1 cellular context compared by ENCODE assay signal in the genomic region with DNA sequence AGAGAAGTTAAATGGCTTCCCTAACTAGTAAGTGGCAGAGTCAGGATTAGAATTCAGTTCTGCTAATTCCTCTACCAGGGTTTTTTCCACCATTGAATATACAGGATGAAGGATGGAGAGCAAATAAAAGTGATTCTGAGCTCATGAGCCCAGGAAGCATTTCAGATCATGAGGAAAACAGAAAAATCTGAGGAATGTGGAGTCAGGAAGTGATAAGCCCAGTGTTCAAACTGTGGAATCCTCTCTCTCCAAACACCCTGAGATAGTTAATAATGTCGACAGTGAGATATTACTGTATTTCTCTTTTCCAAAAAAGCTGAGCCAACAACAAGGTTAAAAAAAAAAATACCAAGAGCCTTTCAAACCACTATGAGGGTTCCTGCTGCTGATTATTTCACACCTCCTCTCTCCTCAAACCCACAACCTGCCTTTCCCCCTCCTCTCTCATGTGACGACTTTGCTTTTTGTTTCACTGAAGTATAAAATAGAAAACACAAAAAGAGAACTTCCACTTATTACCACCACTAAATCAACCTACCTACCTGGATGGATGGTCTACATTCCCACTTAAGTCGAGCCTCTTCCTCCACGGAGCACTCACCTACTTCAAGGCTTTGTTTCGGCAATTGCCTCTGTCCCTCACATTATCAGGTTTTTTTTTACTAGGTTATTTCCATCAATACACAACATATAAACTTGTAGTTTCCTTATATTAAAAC.
TF ChIP-seq lines count a peak whose summit lies in the region.

No MANE protein-coding gene starts in this region.

TF ChIP-seq in GM23338, 12 proteins besides CTCF, POLR2A, EP300 and RAD21 (continued from another document):
- TF ChIP-seq, protein P1, sequence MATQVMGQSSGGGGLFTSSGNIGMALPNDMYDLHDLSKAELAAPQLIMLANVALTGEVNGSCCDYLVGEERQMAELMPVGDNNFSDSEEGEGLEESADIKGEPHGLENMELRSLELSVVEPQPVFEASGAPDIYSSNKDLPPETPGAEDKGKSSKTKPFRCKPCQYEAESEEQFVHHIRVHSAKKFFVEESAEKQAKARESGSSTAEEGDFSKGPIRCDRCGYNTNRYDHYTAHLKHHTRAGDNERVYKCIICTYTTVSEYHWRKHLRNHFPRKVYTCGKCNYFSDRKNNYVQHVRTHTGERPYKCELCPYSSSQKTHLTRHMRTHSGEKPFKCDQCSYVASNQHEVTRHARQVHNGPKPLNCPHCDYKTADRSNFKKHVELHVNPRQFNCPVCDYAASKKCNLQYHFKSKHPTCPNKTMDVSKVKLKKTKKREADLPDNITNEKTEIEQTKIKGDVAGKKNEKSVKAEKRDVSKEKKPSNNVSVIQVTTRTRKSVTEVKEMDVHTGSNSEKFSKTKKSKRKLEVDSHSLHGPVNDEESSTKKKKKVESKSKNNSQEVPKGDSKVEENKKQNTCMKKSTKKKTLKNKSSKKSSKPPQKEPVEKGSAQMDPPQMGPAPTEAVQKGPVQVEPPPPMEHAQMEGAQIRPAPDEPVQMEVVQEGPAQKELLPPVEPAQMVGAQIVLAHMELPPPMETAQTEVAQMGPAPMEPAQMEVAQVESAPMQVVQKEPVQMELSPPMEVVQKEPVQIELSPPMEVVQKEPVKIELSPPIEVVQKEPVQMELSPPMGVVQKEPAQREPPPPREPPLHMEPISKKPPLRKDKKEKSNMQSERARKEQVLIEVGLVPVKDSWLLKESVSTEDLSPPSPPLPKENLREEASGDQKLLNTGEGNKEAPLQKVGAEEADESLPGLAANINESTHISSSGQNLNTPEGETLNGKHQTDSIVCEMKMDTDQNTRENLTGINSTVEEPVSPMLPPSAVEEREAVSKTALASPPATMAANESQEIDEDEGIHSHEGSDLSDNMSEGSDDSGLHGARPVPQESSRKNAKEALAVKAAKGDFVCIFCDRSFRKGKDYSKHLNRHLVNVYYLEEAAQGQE (IDR thresholded peaks at IDR 0.05; ENCODE audit: unreplicated experiment): no peak
- TF ChIP-seq CREB1 (CRISPR knock-in tag; IDR thresholded peaks at IDR 0.05; ENCODE audit: low read depth) (no peak), POLR2AphosphoS5 (IDR thresholded peaks at IDR 0.05; ENCODE audit: low read depth) (no peak), STAT1 (IDR thresholded peaks at IDR 0.05; ENCODE audit: unreplicated experiment) (no peak), ZNF114 (CRISPR knock-in tag; IDR thresholded peaks at IDR 0.05) (no peak)
